In the genomic region with DNA sequence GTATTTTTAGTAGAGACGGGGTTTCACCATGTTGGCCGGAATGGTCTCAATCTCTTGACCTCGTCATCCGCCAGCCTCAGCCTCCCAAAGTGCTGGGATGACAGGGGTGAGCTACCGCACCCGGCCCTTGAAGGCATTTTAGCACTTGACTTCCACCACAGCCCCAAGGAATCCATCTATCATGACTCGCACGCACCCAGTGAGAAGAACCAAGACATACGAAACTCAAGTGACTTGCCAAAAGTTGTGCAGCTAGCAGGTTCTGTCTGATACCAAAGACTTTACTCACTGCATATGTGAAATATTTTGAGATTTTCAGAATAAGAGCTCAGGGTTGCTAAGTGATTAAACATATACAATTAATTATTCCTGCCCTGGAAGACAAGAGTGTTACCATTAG, we compare ENCODE assay signal across 11 cellular contexts. TPM values are rescaled to one million over a fixed set of nuclear protein-coding genes. Genes with fewer than 3 reads are reported as not detected.
DNase-seq lines count a peak whose midpoint lies in the region; ATAC-seq, FAIRE-seq and TF ChIP-seq lines count a peak whose summit lies in the region.
"Had no signal": no experiment of that assay in that cellular context is flagged by ENCODE, and none has a peak within 500 bp of the region (broad histone marks: within the 10 kb centered on the region; RNA-seq: fewer than 3 reads in every experiment).

No MANE protein-coding gene starts in this region.

- H3K27me3 Mint-ChIP-seq in activated naive CD8-positive, alpha-beta T cell treated with anti-CD3 and anti-CD28 coated beads, Interleukin-2, amount 10 ng/mL, durations not matched to agents 7 days and 5 days: no peaks in the 10 kb centered on the region

- peaks cover 44% of the 10 kb centered on the region for H3K36me3 Mint-ChIP-seq in activated naive CD8-positive, alpha-beta T cell treated with anti-CD3 and anti-CD28 coated beads, Interleukin-2, amount 10 ng/mL, durations not matched to agents 7 days and 5 days
- H3K36me3 Mint-ChIP-seq: brain had no signal

- H3K27me3 ChIP-seq in lower lobe of right lung (ENCODE audit: low read depth): no peaks in the 10 kb centered on the region

- peaks cover 78% of the 10 kb centered on the region for H3K4me1 Mint-ChIP-seq in activated naive CD8-positive, alpha-beta T cell treated with anti-CD3 and anti-CD28 coated beads, Interleukin-2, amount 10 ng/mL, durations not matched to agents 7 days and 5 days

- peaks cover 89% of the 10 kb centered on the region for H3K4me1 ChIP-seq in lower lobe of right lung

- H3K9me3 ChIP-seq in lower lobe of right lung: no peaks in the 10 kb centered on the region

- POLR2A ChIA-PET in activated naive CD8-positive, alpha-beta T cell treated with anti-CD3 and anti-CD28 coated beads, Interleukin-2, amount 10 ng/mL, durations not matched to agents 7 days and 5 days (lab: Charles Lee): interaction anchor here (0.7 kb wide), 1 partner anchor 207 kb away, joined by 4 read pairs; no protein-coding TSS in a partner anchor

- FAIRE-seq in urothelium cell line (lab: Jason Lieb, UNC): no peak

- no peak for TF ChIP-seq CTCF in lower lobe of right lung (IDR thresholded peaks at IDR 0.05)

- no peak overlapping the region for H3K4me3 Mint-ChIP-seq in activated naive CD8-positive, alpha-beta T cell treated with anti-CD3 and anti-CD28 coated beads, Interleukin-2, amount 10 ng/mL, durations not matched to agents 7 days and 5 days
- H3K4me3 Mint-ChIP-seq: brain had no signal

- H3K27ac Mint-ChIP-seq in activated naive CD8-positive, alpha-beta T cell treated with anti-CD3 and anti-CD28 coated beads, Interleukin-2, amount 10 ng/mL, durations not matched to agents 7 days and 5 days: peak overlapping the region; percentile 35

- H3K9me3 Mint-ChIP-seq in activated naive CD8-positive, alpha-beta T cell treated with anti-CD3 and anti-CD28 coated beads, Interleukin-2, amount 10 ng/mL, durations not matched to agents 7 days and 5 days: peaks cover 4% of the 10 kb centered on the region

- no peak overlapping the region for H3K4me3 ChIP-seq in lower lobe of right lung
- H3K4me3 ChIP-seq: lung had no signal

- H3K27ac ChIP-seq in lower lobe of right lung: peak overlapping the region; percentile 80

- DNase-seq in AG08395 (ENCODE audit: low spot score): peak; percentile 86
- DNase-seq in GM04504 (ENCODE audit: low read depth): peak; percentile 88
- DNase-seq in activated naive CD8-positive, alpha-beta T cell treated with anti-CD3 and anti-CD28 coated beads, Interleukin-2, amount 10 ng/mL, durations not matched to agents 7 days and 5 days: no peak
- DNase-seq in lower lobe of right lung: no peak
- no peak for DNase-seq in urothelium cell line (ENCODE audit: low spot score)
- no peak for DNase-seq in NK-92 treated with Interleukin-12 subunit alpha and Interleukin-12 subunit beta, amount 100 ng/mL, for 24 hours (lab: John Stamatoyannopoulos, UW)
- no peak for DNase-seq in GDM1 (lab: John Stamatoyannopoulos, UW)
- DNase-seq: GOT3 had no signal

- ATAC-seq in activated naive CD8-positive, alpha-beta T cell treated with anti-CD3 and anti-CD28 coated beads, Interleukin-2, amount 10 ng/mL, durations not matched to agents 7 days and 5 days (ENCODE audit: low read depth): no peak
- ATAC-seq in lower lobe of right lung (no peak), esophagus mucosa (no peak)

- H3K36me3 ChIP-seq in lower lobe of right lung: no peaks in the 10 kb centered on the region

- intact Hi-C loops in lower lobe of right lung (cut with DNase I): no loop called here

RNA-seq across cellular contexts. Expression of gene FLI1, which starts 21.0 kb away (rescaled TPM):
- total RNA-seq in activated naive CD8-positive, alpha-beta T cell treated with anti-CD3 and anti-CD28 coated beads, Interleukin-2, amount 10 ng/mL, durations not matched to agents 7 days and 5 days: 10 to 100 TPM; 83.4 to 86.5 TPM
- total RNA-seq in lower lobe of right lung (64.2 TPM), esophagus mucosa (2.1 TPM)

Comparison
In these comparisons a context has a peak if more than half of its experiments do, and no peak if none do; other contexts are left out.
1. DNase-seq: peak in AG08395 (single experiment) and GM04504 (single experiment); none in activated naive CD8-positive, alpha-beta T cell treated with anti-CD3 and anti-CD28 coated beads, Interleukin-2, amount 10 ng/mL, durations not matched to agents 7 days and 5 days (single experiment), lower lobe of right lung (single experiment), urothelium cell line (single experiment), NK-92 treated with Interleukin-12 subunit alpha and Interleukin-12 subunit beta, amount 100 ng/mL, for 24 hours (single experiment) and GDM1 (single experiment).
2. RNA of gene FLI1, which starts 21.0 kb away (total RNA-seq): 83.4 to 86.5 TPM in activated naive CD8-positive, alpha-beta T cell treated with anti-CD3 and anti-CD28 coated beads, Interleukin-2, amount 10 ng/mL, durations not matched to agents 7 days and 5 days and 64.2 TPM in lower lobe of right lung (single experiment); 2.1 TPM in esophagus mucosa (single experiment); every median in the first group is over 10 times any median in the second.